In the genomic region with DNA sequence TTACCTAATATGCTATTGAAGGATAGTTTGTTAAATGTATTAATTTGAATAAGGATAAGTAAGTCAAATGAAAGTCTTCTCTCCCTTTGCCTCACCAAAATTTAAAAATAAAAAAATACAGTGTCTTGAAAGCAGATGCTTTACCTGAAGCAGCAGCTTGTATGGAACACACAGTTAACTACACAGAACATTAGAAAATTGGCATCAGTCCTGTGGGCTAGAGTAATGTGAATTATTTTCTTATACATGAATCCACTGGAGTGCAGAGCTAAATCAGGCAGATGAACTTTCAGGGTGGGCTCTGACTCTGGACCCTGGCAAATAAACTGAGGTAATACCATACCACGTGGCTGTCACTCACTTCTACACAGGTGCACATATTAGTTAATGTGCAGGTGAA, we compare ENCODE assay signal across 22 cellular contexts.
"Had no signal": no experiment of that assay in that cellular context is flagged by ENCODE, and none has a peak within 500 bp of the region (broad histone marks: within the 10 kb centered on the region; RNA-seq: fewer than 3 reads in every experiment).

No MANE protein-coding gene starts in this region.

- H3K4me2 ChIP-seq: hepatocyte had no signal

- ATAC-seq: foreskin keratinocyte; gastroesophageal sphincter; heart left ventricle; left cardiac atrium; left lung; left ventricle myocardium superior; lower lobe of right lung; mucosa of descending colon; naive thymus-derived CD8-positive, alpha-beta T cell had no signal

- H3K4me3 ChIP-seq: coronary artery, dorsolateral prefrontal cortex, esophagus muscularis mucosa, gastroesophageal sphincter, heart left ventricle, hepatocyte, left lung, lower lobe of right lung, mucosa of descending colon had no signal

- H3K27me3 ChIP-seq: dorsolateral prefrontal cortex, esophagus muscularis mucosa, foreskin keratinocyte, gastroesophageal sphincter, heart left ventricle, hepatocyte, left lung had no signal

- H3K27ac ChIP-seq: coronary artery, dorsolateral prefrontal cortex, esophagus muscularis mucosa, foreskin keratinocyte, gastroesophageal sphincter, heart left ventricle, hepatocyte, left lung, lower lobe of right lung had no signal

- FAIRE-seq: endothelial cell of umbilical vein, keratinocyte had no signal

- H3K79me2 ChIP-seq: hepatocyte had no signal

- H3K4me1 ChIP-seq: foreskin keratinocyte, heart left ventricle, left lung, lower lobe of right lung had no signal

- DNase-seq: dermis blood vessel endothelial cell; dorsolateral prefrontal cortex; effector CD4-positive, alpha-beta T cell; effector memory CD4-positive, alpha-beta T cell; foreskin keratinocyte; heart left ventricle; hypothalamus; immature natural killer cell; left cardiac atrium; left lung; left ventricle myocardium superior; lower lobe of right lung; mesenchymal stem cell; mucosa of descending colon; naive B cell; naive thymus-derived CD8-positive, alpha-beta T cell had no signal

- H3K36me3 ChIP-seq: esophagus muscularis mucosa, gastroesophageal sphincter, heart left ventricle, left lung, lower lobe of right lung had no signal

- H2AFZ ChIP-seq: hepatocyte had no signal

- H3K9me3 ChIP-seq: esophagus muscularis mucosa, gastroesophageal sphincter, heart left ventricle, left lung, lower lobe of right lung, mucosa of descending colon had no signal
